ENCODE assay signal across 1 cellular context in genomic region chr1:109181085-109181806, GRCh38.
TF ChIP-seq lines count a peak whose summit lies in the region.

No MANE protein-coding gene starts in this region.

TF ChIP-seq in HepG2, 621 proteins besides CTCF, POLR2A, EP300 and RAD21 (continued from another document and continues in another):
- TF ChIP-seq ARID5B (CRISPR knock-in tag; IDR thresholded peaks at IDR 0.05): peak; percentile 90
- no peak for TF ChIP-seq ZNF451 (CRISPR knock-in tag; IDR thresholded peaks at IDR 0.05)
- TF ChIP-seq ZNF615 (CRISPR knock-in tag; IDR thresholded peaks at IDR 0.05; ENCODE audit: borderline replicate concordance): no peak
- peak; percentile 53 for TF ChIP-seq KAT8 (CRISPR knock-in tag; IDR thresholded peaks at IDR 0.05)
- TF ChIP-seq, protein P1, sequence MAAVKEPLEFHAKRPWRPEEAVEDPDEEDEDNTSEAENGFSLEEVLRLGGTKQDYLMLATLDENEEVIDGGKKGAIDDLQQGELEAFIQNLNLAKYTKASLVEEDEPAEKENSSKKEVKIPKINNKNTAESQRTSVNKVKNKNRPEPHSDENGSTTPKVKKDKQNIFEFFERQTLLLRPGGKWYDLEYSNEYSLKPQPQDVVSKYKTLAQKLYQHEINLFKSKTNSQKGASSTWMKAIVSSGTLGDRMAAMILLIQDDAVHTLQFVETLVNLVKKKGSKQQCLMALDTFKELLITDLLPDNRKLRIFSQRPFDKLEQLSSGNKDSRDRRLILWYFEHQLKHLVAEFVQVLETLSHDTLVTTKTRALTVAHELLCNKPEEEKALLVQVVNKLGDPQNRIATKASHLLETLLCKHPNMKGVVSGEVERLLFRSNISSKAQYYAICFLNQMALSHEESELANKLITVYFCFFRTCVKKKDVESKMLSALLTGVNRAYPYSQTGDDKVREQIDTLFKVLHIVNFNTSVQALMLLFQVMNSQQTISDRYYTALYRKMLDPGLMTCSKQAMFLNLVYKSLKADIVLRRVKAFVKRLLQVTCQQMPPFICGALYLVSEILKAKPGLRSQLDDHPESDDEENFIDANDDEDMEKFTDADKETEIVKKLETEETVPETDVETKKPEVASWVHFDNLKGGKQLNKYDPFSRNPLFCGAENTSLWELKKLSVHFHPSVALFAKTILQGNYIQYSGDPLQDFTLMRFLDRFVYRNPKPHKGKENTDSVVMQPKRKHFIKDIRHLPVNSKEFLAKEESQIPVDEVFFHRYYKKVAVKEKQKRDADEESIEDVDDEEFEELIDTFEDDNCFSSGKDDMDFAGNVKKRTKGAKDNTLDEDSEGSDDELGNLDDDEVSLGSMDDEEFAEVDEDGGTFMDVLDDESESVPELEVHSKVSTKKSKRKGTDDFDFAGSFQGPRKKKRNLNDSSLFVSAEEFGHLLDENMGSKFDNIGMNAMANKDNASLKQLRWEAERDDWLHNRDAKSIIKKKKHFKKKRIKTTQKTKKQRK (IDR thresholded peaks at IDR 0.05; ENCODE audit: low read length): no peak
- TF ChIP-seq, protein P2, sequence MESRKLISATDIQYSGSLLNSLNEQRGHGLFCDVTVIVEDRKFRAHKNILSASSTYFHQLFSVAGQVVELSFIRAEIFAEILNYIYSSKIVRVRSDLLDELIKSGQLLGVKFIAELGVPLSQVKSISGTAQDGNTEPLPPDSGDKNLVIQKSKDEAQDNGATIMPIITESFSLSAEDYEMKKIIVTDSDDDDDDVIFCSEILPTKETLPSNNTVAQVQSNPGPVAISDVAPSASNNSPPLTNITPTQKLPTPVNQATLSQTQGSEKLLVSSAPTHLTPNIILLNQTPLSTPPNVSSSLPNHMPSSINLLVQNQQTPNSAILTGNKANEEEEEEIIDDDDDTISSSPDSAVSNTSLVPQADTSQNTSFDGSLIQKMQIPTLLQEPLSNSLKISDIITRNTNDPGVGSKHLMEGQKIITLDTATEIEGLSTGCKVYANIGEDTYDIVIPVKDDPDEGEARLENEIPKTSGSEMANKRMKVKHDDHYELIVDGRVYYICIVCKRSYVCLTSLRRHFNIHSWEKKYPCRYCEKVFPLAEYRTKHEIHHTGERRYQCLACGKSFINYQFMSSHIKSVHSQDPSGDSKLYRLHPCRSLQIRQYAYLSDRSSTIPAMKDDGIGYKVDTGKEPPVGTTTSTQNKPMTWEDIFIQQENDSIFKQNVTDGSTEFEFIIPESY (CRISPR knock-in tag; IDR thresholded peaks at IDR 0.05): no peak
- TF ChIP-seq, protein P3, sequence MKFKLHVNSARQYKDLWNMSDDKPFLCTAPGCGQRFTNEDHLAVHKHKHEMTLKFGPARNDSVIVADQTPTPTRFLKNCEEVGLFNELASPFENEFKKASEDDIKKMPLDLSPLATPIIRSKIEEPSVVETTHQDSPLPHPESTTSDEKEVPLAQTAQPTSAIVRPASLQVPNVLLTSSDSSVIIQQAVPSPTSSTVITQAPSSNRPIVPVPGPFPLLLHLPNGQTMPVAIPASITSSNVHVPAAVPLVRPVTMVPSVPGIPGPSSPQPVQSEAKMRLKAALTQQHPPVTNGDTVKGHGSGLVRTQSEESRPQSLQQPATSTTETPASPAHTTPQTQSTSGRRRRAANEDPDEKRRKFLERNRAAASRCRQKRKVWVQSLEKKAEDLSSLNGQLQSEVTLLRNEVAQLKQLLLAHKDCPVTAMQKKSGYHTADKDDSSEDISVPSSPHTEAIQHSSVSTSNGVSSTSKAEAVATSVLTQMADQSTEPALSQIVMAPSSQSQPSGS (CRISPR knock-in tag; IDR thresholded peaks at IDR 0.05): peak; percentile 47; the same call in 1 of the 2 replicates
- TF ChIP-seq PPARG (CRISPR knock-in tag; conservative IDR thresholded peaks at IDR 0.05): peak; percentile 74
- peak; percentile 58 for TF ChIP-seq MAFF (IDR thresholded peaks at IDR 0.05; ENCODE audit: low read depth, low read length)
- TF ChIP-seq HNF4G (IDR thresholded peaks at IDR 0.05; ENCODE audit: borderline replicate concordance, low read depth, low read length): peak; percentile 32; the same call in 1 of the 2 replicates
- no peak for TF ChIP-seq HNF4G (CRISPR knock-in tag; IDR thresholded peaks at IDR 0.05; ENCODE audit: borderline replicate concordance, low read depth)
- TF ChIP-seq, protein P4, sequence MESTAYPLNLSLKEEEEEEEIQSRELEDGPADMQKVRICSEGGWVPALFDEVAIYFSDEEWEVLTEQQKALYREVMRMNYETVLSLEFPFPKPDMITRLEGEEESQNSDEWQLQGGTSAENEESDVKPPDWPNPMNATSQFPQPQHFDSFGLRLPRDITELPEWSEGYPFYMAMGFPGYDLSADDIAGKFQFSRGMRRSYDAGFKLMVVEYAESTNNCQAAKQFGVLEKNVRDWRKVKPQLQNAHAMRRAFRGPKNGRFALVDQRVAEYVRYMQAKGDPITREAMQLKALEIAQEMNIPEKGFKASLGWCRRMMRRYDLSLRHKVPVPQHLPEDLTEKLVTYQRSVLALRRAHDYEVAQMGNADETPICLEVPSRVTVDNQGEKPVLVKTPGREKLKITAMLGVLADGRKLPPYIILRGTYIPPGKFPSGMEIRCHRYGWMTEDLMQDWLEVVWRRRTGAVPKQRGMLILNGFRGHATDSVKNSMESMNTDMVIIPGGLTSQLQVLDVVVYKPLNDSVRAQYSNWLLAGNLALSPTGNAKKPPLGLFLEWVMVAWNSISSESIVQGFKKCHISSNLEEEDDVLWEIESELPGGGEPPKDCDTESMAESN (CRISPR knock-in tag; conservative IDR thresholded peaks at IDR 0.05): peak; percentile 65; the same call in 1 of the 2 replicates
- TF ChIP-seq, protein P5, sequence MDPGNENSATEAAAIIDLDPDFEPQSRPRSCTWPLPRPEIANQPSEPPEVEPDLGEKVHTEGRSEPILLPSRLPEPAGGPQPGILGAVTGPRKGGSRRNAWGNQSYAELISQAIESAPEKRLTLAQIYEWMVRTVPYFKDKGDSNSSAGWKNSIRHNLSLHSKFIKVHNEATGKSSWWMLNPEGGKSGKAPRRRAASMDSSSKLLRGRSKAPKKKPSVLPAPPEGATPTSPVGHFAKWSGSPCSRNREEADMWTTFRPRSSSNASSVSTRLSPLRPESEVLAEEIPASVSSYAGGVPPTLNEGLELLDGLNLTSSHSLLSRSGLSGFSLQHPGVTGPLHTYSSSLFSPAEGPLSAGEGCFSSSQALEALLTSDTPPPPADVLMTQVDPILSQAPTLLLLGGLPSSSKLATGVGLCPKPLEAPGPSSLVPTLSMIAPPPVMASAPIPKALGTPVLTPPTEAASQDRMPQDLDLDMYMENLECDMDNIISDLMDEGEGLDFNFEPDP (CRISPR knock-in tag; conservative IDR thresholded peaks at IDR 0.05): no peak
- TF ChIP-seq FOXA3 (CRISPR knock-in tag; IDR thresholded peaks at IDR 0.05): peak; percentile 97
- no peak for TF ChIP-seq ZNF749 (CRISPR knock-in tag; IDR thresholded peaks at IDR 0.05; ENCODE audit: borderline replicate concordance)
- TF ChIP-seq DRAP1 (CRISPR knock-in tag; IDR thresholded peaks at IDR 0.05): peak; percentile 81; the same call in 1 of the 2 replicates
- TF ChIP-seq ZNF383 (CRISPR knock-in tag; IDR thresholded peaks at IDR 0.05; ENCODE audit: borderline replicate concordance): no peak
- TF ChIP-seq MXI1 (IDR thresholded peaks at IDR 0.05; ENCODE audit: borderline replicate concordance, low read depth, low read length): no peak
- TF ChIP-seq ZNF574 (CRISPR knock-in tag; IDR thresholded peaks at IDR 0.05): peak; percentile 48; the same call in 1 of the 2 replicates
- no peak for TF ChIP-seq ZNF589 (CRISPR knock-in tag; conservative IDR thresholded peaks at IDR 0.05)
- peak; percentile 90 for TF ChIP-seq TEAD3 (CRISPR knock-in tag; optimal IDR thresholded peaks at IDR 0.05; ENCODE audit: borderline replicate concordance)
- TF ChIP-seq, protein P6, sequence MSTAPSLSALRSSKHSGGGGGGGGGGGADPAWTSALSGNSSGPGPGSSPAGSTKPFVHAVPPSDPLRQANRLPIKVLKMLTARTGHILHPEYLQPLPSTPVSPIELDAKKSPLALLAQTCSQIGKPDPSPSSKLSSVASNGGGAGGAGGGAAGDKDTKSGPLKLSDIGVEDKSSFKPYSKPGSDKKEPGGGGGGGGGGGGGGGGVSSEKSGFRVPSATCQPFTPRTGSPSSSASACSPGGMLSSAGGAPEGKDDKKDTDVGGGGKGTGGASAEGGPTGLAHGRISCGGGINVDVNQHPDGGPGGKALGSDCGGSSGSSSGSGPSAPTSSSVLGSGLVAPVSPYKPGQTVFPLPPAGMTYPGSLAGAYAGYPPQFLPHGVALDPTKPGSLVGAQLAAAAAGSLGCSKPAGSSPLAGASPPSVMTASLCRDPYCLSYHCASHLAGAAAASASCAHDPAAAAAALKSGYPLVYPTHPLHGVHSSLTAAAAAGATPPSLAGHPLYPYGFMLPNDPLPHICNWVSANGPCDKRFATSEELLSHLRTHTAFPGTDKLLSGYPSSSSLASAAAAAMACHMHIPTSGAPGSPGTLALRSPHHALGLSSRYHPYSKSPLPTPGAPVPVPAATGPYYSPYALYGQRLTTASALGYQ (CRISPR knock-in tag; IDR thresholded peaks at IDR 0.05): peak; percentile 87
- TF ChIP-seq JDP2 (CRISPR knock-in tag; IDR thresholded peaks at IDR 0.05; ENCODE audit: borderline replicate concordance): no peak
- TF ChIP-seq GATAD1 (CRISPR knock-in tag; IDR thresholded peaks at IDR 0.05): 0 out of 2 replicates have a peak, but pooled peaks have one; percentile 28
- TF ChIP-seq SRSF4 (IDR thresholded peaks at IDR 0.05; ENCODE audit: low read depth, low read length, poor library complexity, severe bottlenecking): no peak
- no peak for TF ChIP-seq NFKBIZ (CRISPR knock-in tag; IDR thresholded peaks at IDR 0.05)
- no peak for TF ChIP-seq MBNL3 (CRISPR knock-in tag; conservative IDR thresholded peaks at IDR 0.05)
- no peak for TF ChIP-seq CBX5 (CRISPR knock-in tag; IDR thresholded peaks at IDR 0.05; ENCODE audit: borderline replicate concordance)
- no peak for TF ChIP-seq MAF1 (CRISPR knock-in tag; IDR thresholded peaks at IDR 0.05; ENCODE audit: borderline replicate concordance)
- peak; percentile 56; the same call in 1 of the 2 replicates for TF ChIP-seq DPF2 (CRISPR knock-in tag; IDR thresholded peaks at IDR 0.05; ENCODE audit: borderline replicate concordance, low read depth)
- TF ChIP-seq ZNF788 (CRISPR knock-in tag; IDR thresholded peaks at IDR 0.05; ENCODE audit: borderline replicate concordance): no peak
- TF ChIP-seq SIN3B (IDR thresholded peaks at IDR 0.05; ENCODE audit: low read length): no peak
- TF ChIP-seq ZBTB7B (CRISPR knock-in tag; IDR thresholded peaks at IDR 0.05): peak; percentile 49; the same call in 1 of the 2 replicates
- TF ChIP-seq TARDBP (CRISPR knock-in tag; IDR thresholded peaks at IDR 0.05): peak; percentile 32; the same call in 1 of the 2 replicates
- 0 out of 2 replicates have a peak, but pooled peaks have one; percentile 10 for TF ChIP-seq TOPORS (CRISPR knock-in tag; IDR thresholded peaks at IDR 0.05)
- 0 out of 2 replicates have a peak, but pooled peaks have one; percentile 14 for TF ChIP-seq TBX3 (IDR thresholded peaks at IDR 0.05; ENCODE audit: borderline replicate concordance)
- no peak for TF ChIP-seq ZNF530 (CRISPR knock-in tag; IDR thresholded peaks at IDR 0.05; ENCODE audit: low read depth)
- 0 out of 2 replicates have a peak, but pooled peaks have one; percentile 48 for TF ChIP-seq ZNF878 (CRISPR knock-in tag; IDR thresholded peaks at IDR 0.05)
- peak; percentile 81 for TF ChIP-seq ZNF121 (CRISPR knock-in tag; IDR thresholded peaks at IDR 0.05)
- no peak for TF ChIP-seq FOXP1 (IDR thresholded peaks at IDR 0.05)
- peak; percentile 72 for TF ChIP-seq FOXP1 (CRISPR knock-in tag; IDR thresholded peaks at IDR 0.05)
- TF ChIP-seq ZFP36L1 (CRISPR knock-in tag; IDR thresholded peaks at IDR 0.05): no peak
- no peak for TF ChIP-seq GTF3A (CRISPR knock-in tag; conservative IDR thresholded peaks at IDR 0.05)
- TF ChIP-seq ZSCAN21 (CRISPR knock-in tag; IDR thresholded peaks at IDR 0.05; ENCODE audit: borderline replicate concordance): no peak
